ENCODE assay signal across 8 cellular contexts in genomic region chr6:68967549-68968300, GRCh38.
DNase-seq lines count a peak whose midpoint lies in the region; ATAC-seq and TF ChIP-seq lines count a peak whose summit lies in the region.

No MANE protein-coding gene starts in this region.

- ATAC-seq in GM19324 (IDR thresholded peaks at IDR 0.05; ENCODE audit: low FRiP score, unreplicated experiment) (peak; percentile 82), HG03378 (IDR thresholded peaks at IDR 0.05; ENCODE audit: unreplicated experiment) (peak; percentile 91)

- peaks cover 7% of the 10 kb centered on the region for H3K4me1 Mint-ChIP-seq in neural crest cell

- H3K4me3 Mint-ChIP-seq in neural crest cell: no peak overlapping the region

- no peak overlapping the region for H3K27ac Mint-ChIP-seq in neural crest cell (ENCODE audit: unreplicated experiment)

- DNase-seq in Caki2 (ENCODE audit: low read depth) (peak; percentile 55), NCI-H526 treated with DMSO at 0.1 percent for 48 hours (lab: John Stamatoyannopoulos, UW) (peak; percentile 21), fibroblast of gingiva (ENCODE audit: low read depth) (peak; percentile 14), neural crest cell (ENCODE audit: low read depth, low spot score) (peak; percentile 61), ureter (ENCODE audit: low spot score) (peak; percentile 51)
- peak; percentile 17 for DNase-seq in activated CD8-positive, alpha-beta memory T cell treated with anti-CD3 and anti-CD28 coated beads, Interleukin-2, amount 50 U/mL, for 4 hours

- peak; percentile 96 for TF ChIP-seq CTCF in neural crest cell (conservative IDR thresholded peaks at IDR 0.05)

- H3K36me3 Mint-ChIP-seq in neural crest cell (ENCODE audit: low read depth): no peaks in the 10 kb centered on the region

- in situ Hi-C loops in Caki2 (cut with HindIII; ENCODE audit: low pct_unique_long_range_greater_than_20kb, low sequenced_read_pairs): no loop called here

- H3K9me3 Mint-ChIP-seq in neural crest cell: no peaks in the 10 kb centered on the region

- no peaks in the 10 kb centered on the region for H3K27me3 Mint-ChIP-seq in neural crest cell (ENCODE audit: low read depth)

Comparison
In these comparisons a context has a peak if more than half of its experiments do, and no peak if none do; other contexts are left out.
1. Peak in every context shown above with its lines: DNase-seq and ATAC-seq.